In genomic region chr16:71810163-71810545, GRCh38 we compare ENCODE assay signal across 7 cellular contexts. TPM values are rescaled to one million over a fixed set of nuclear protein-coding genes. Genes with fewer than 3 reads are reported as not detected.
A peak's percentile ranks its signal among the peaks of the same experiment; 100 is the strongest.
DNase-seq lines count a peak whose midpoint lies in the region; ATAC-seq and TF ChIP-seq lines count a peak whose summit lies in the region.
"Not testable (repeated sequence)": the region's sequence is repeated elsewhere in the genome, so short reads cannot be mapped to it uniquely, and the experiment has no call there.

No MANE protein-coding gene starts in this region.

- not testable (repeated sequence) for H3K9me3 Mint-ChIP-seq in activated CD4-positive, alpha-beta memory T cell treated with anti-CD3 and anti-CD28 coated beads, Interleukin-2, amount 10 ng/mL, durations not matched to agents 7 days and 5 days; activated naive CD8-positive, alpha-beta T cell treated with anti-CD3 and anti-CD28 coated beads, Interleukin-2, amount 50 U/mL, for 24 hours; naive B cell

- peaks cover 33% of the 10 kb centered on the region for H3K79me2 ChIP-seq in OCI-LY1 (ENCODE audit: insufficient read depth, low read length)

- H3K27ac ChIP-seq in OCI-LY1 (ENCODE audit: low read depth, low read length, poor library complexity, severe bottlenecking) (peak overlapping the region; percentile 86), epithelial cell of prostate (peak overlapping the region; percentile 92), skin epidermis (peak overlapping the region in 13 of 21 experiments; percentile 28 to 100 (median 99))

- not testable (repeated sequence) for H3K27me3 Mint-ChIP-seq in activated CD4-positive, alpha-beta memory T cell treated with anti-CD3 and anti-CD28 coated beads, Interleukin-2, amount 10 ng/mL, durations not matched to agents 7 days and 5 days; activated naive CD8-positive, alpha-beta T cell treated with anti-CD3 and anti-CD28 coated beads, Interleukin-2, amount 50 U/mL, for 24 hours; naive B cell

- H3K4me1 ChIP-seq in OCI-LY1 (ENCODE audit: insufficient read depth, low read length, severe bottlenecking), result peaks cover 28% of the 10 kb centered on the region

- POLR2A ChIA-PET in activated CD4-positive, alpha-beta memory T cell treated with anti-CD3 and anti-CD28 coated beads, Interleukin-2, amount 10 ng/mL, durations not matched to agents 7 days and 5 days (lab: Charles Lee), result interaction anchor here (0.7 to 5.5 kb wide), 6 partner anchors 33 to 283 kb away, joined by 3 to 89 read pairs (median 18); partner anchors contain the start of genes DHX38, TXNL4B and ZNF821

- peak overlapping the region; percentile 94 for H3K4me3 Mint-ChIP-seq in activated CD4-positive, alpha-beta memory T cell treated with anti-CD3 and anti-CD28 coated beads, Interleukin-2, amount 10 ng/mL, durations not matched to agents 7 days and 5 days
- peak overlapping the region; percentile 94 for H3K4me3 Mint-ChIP-seq in activated naive CD8-positive, alpha-beta T cell treated with anti-CD3 and anti-CD28 coated beads, Interleukin-2, amount 50 U/mL, for 24 hours
- peak overlapping the region in 7 of 8 donors; percentile 35 to 100 (median 97) for H3K4me3 Mint-ChIP-seq in naive B cell

- H3K36me3 ChIP-seq in GM06990 (ENCODE audit: control insufficient read depth, insufficient read depth, low read length); OCI-LY1 (ENCODE audit: insufficient read depth, low read length): not testable (repeated sequence)

- ATAC-seq in activated naive CD8-positive, alpha-beta T cell treated with anti-CD3 and anti-CD28 coated beads, Interleukin-2, amount 50 U/mL, for 24 hours; naive B cell (ENCODE audit: low read depth in 2 of 2): not testable (repeated sequence)

- H3K27ac Mint-ChIP-seq in activated CD4-positive, alpha-beta memory T cell treated with anti-CD3 and anti-CD28 coated beads, Interleukin-2, amount 10 ng/mL, durations not matched to agents 7 days and 5 days, result peak overlapping the region; percentile 93
- not testable (repeated sequence) for H3K27ac Mint-ChIP-seq in activated naive CD8-positive, alpha-beta T cell treated with anti-CD3 and anti-CD28 coated beads, Interleukin-2, amount 50 U/mL, for 24 hours
- peak overlapping the region in 5 of 6 donors; percentile 100 for H3K27ac Mint-ChIP-seq in naive B cell

- not testable (repeated sequence) for H3K9me3 ChIP-seq in OCI-LY1 (ENCODE audit: low read length)

- H3K4me3 ChIP-seq in GM06990 (replicated peaks; ENCODE audit: low read depth, low read length); OCI-LY1 (ENCODE audit: low read depth, low read length, poor library complexity, severe bottlenecking); skin epidermis: not testable (repeated sequence)

- H3K4me1 Mint-ChIP-seq in activated CD4-positive, alpha-beta memory T cell treated with anti-CD3 and anti-CD28 coated beads, Interleukin-2, amount 10 ng/mL, durations not matched to agents 7 days and 5 days, result peaks cover 30% of the 10 kb centered on the region
- H3K4me1 Mint-ChIP-seq in activated naive CD8-positive, alpha-beta T cell treated with anti-CD3 and anti-CD28 coated beads, Interleukin-2, amount 50 U/mL, for 24 hours, result peaks cover 34% of the 10 kb centered on the region
- peaks cover 9 to 25% (median 16%) of the 10 kb centered on the region in 3 donors for H3K4me1 Mint-ChIP-seq in naive B cell

- H3K27me3 ChIP-seq in GM06990 (replicated peaks; ENCODE audit: control insufficient read depth, insufficient read depth, low read length); OCI-LY1 (ENCODE audit: insufficient read depth, low read length): not testable (repeated sequence)

- H3K36me3 Mint-ChIP-seq in activated CD4-positive, alpha-beta memory T cell treated with anti-CD3 and anti-CD28 coated beads, Interleukin-2, amount 10 ng/mL, durations not matched to agents 7 days and 5 days (ENCODE audit: low read depth); activated naive CD8-positive, alpha-beta T cell treated with anti-CD3 and anti-CD28 coated beads, Interleukin-2, amount 50 U/mL, for 24 hours (ENCODE audit: low read depth): not testable (repeated sequence)
- H3K36me3 Mint-ChIP-seq in naive B cell, result peaks cover 0 to 13% of the 10 kb centered on the region in 2 donors

- TF ChIP-seq CTCF in GM06990 (IDR thresholded peaks at IDR 0.05; ENCODE audit: insufficient read depth, low read length, poor library complexity, severe bottlenecking); OCI-LY1 (IDR thresholded peaks at IDR 0.05; ENCODE audit: low read length): not testable (repeated sequence)

- peak; percentile 19 for DNase-seq in GM06990 (ENCODE audit: extremely low read depth, insufficient read length)
- not testable (repeated sequence) for DNase-seq in activated CD4-positive, alpha-beta memory T cell treated with anti-CD3 and anti-CD28 coated beads, Interleukin-2, amount 10 ng/mL, durations not matched to agents 7 days and 5 days; activated naive CD8-positive, alpha-beta T cell treated with anti-CD3 and anti-CD28 coated beads, Interleukin-2, amount 50 U/mL, for 24 hours; epithelial cell of prostate (ENCODE audit: low read depth, low spot score); naive B cell

- CTCF ChIA-PET in activated CD4-positive, alpha-beta memory T cell treated with anti-CD3 and anti-CD28 coated beads, Interleukin-2, amount 10 ng/mL, durations not matched to agents 7 days and 5 days (lab: Charles Lee), result interaction anchor here (0.7 to 1.4 kb wide), 2 partner anchors 46 to 151 kb away, joined by 3 to 4 read pairs; no protein-coding TSS in a partner anchor

- peak overlapping the region; percentile 96; the same call in 1 of the 2 replicates for H3K4me2 ChIP-seq in OCI-LY1 (ENCODE audit: low read length)

- not testable (repeated sequence) for H2AFZ ChIP-seq in OCI-LY1 (ENCODE audit: low read length)

- not testable (repeated sequence) for H3K9ac ChIP-seq in OCI-LY1 (ENCODE audit: low read length)

- H3F3A ChIP-seq in OCI-LY1 (ENCODE audit: insufficient read depth, low read length), result not testable (repeated sequence)

- not testable (repeated sequence) for H3K9me2 ChIP-seq in OCI-LY1 (ENCODE audit: low read depth, low read length)

- not testable (repeated sequence) for H4K20me1 ChIP-seq in OCI-LY1 (ENCODE audit: insufficient read depth, low read length)

RNA-seq across cellular contexts. Expression of gene AP1G1, which starts 1.5 kb away (rescaled TPM):
- total RNA-seq in activated CD4-positive, alpha-beta memory T cell treated with anti-CD3 and anti-CD28 coated beads, Interleukin-2, amount 10 ng/mL, durations not matched to agents 7 days and 5 days, result 10 to 100 TPM; 78.7 to 82.6 TPM
- 10 to 100 TPM in 4 of 6 donors, 1 to 10 TPM in 2; 5.6 to 17.6 (median 14.8) TPM for polyA plus RNA-seq in naive B cell (ENCODE audit: low read depth in 6 of 6)

RNA-seq across cellular contexts. Expression of gene ATXN1L, which starts 35.6 kb away (rescaled TPM):
- 10 to 100 TPM; 23.6 to 24.8 TPM for total RNA-seq in activated CD4-positive, alpha-beta memory T cell treated with anti-CD3 and anti-CD28 coated beads, Interleukin-2, amount 10 ng/mL, durations not matched to agents 7 days and 5 days
- 10 to 100 TPM in 3 of 6 donors, 1 to 10 TPM in 3; 7.2 to 44.9 (median 10.2) TPM for polyA plus RNA-seq in naive B cell (ENCODE audit: low read depth in 6 of 6)
